8 cellular contexts compared by ENCODE assay signal in the genomic region with DNA sequence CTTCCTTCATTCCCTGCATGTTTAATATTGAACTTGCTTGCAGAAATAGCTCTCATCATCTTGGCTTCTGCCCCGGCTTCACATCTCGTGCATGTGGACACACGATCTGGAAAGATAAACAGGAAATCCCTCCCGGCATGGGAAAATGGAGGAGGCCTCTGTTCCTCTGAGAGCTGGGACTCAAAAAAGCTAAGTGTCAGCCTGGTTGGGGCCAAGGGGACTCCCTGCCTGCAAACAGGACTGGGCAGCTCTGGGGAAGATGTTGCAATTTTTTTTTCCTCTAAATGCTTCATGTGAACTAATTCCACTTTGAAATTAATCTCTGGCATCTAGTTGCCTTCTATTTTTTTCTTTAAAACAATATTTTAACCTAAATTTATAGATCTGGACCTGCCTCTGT. TPM values are rescaled to one million over a fixed set of nuclear protein-coding genes. Genes with fewer than 3 reads are reported as not detected.
DNase-seq lines count a peak whose midpoint lies in the region; ATAC-seq and TF ChIP-seq lines count a peak whose summit lies in the region.

No MANE protein-coding gene starts in this region.

- H3K9ac ChIP-seq in smooth muscle cell (ENCODE audit: low read depth), result no peak overlapping the region

- H4K20me1 ChIP-seq in smooth muscle cell (ENCODE audit: low read depth), result no peaks in the 10 kb centered on the region

- peak; percentile 61 for DNase-seq in HFFc6
- peak; percentile 52 to 76 for DNase-seq in SJCRH30
- DNase-seq in heart right ventricle, result peak; percentile 62 to 82
- DNase-seq in smooth muscle cell (lab: John Stamatoyannopoulos, UW; ENCODE audit: unreplicated experiment), result peak; percentile 20
- DNase-seq in GM20000 (ENCODE audit: low spot score), result no peak
- no peak for DNase-seq in effector CD4-positive, alpha-beta T cell
- no peak for DNase-seq in NK-92 (lab: John Stamatoyannopoulos, UW; ENCODE audit: unreplicated experiment)

- peak overlapping the region; percentile 61 for H2AFZ ChIP-seq in smooth muscle cell (ENCODE audit: low read depth)

- H3K9me3 ChIP-seq in SJCRH30 (replicated peaks) (no peaks in the 10 kb centered on the region), heart right ventricle (no peaks in the 10 kb centered on the region), smooth muscle cell (replicated peaks; ENCODE audit: low read depth) (no peaks in the 10 kb centered on the region)

- peaks cover 2% of the 10 kb centered on the region; the same call in 1 of the 2 replicates for H3K27me3 Mint-ChIP-seq in HFFc6 (ENCODE audit: insufficient read depth)

- no peaks in the 10 kb centered on the region for H3K9me3 Mint-ChIP-seq in HFFc6

- intact Hi-C loops in heart right ventricle (cut with DNase I), result no loop called here

- peak overlapping the region; percentile 2; the same call in 1 of the 2 replicates for H3K4me3 Mint-ChIP-seq in HFFc6

- no peaks in the 10 kb centered on the region for H3K36me3 Mint-ChIP-seq in HFFc6 (ENCODE audit: low read depth)

- no peaks in the 10 kb centered on the region for H3K27me3 ChIP-seq in SJCRH30
- peaks cover 0 to 6% (median 0%) of the 10 kb centered on the region in 7 donors for H3K27me3 ChIP-seq in heart right ventricle
- H3K27me3 ChIP-seq in smooth muscle cell (ENCODE audit: low read depth), result no peaks in the 10 kb centered on the region

- H3K27ac Mint-ChIP-seq in HFFc6, result peak overlapping the region; percentile 76

- no peaks in the 10 kb centered on the region for H3K36me3 ChIP-seq in SJCRH30
- no peaks in the 10 kb centered on the region for H3K36me3 ChIP-seq in heart right ventricle
- no peaks in the 10 kb centered on the region for H3K36me3 ChIP-seq in smooth muscle cell (ENCODE audit: low read depth)

- WGBS in heart right ventricle, 2 donors, result 9 to 13% methylated on average over 4 of the region's 4 CpGs
- 6% methylated on average over 4 of the region's 4 CpGs for WGBS in smooth muscle cell (ENCODE audit: low lambda C conversion rate)

- TF ChIP-seq CTCF in HFFc6 (IDR thresholded peaks at IDR 0.05) (no peak), heart right ventricle (IDR thresholded peaks at IDR 0.05) (no peak), smooth muscle cell (IDR thresholded peaks at IDR 0.05; ENCODE audit: borderline replicate concordance, insufficient read depth, poor library complexity, severe bottlenecking) (no peak), GM20000 (IDR thresholded peaks at IDR 0.05; ENCODE audit: extremely low read depth, missing control alignments) (no peak)

- peaks cover 50% of the 10 kb centered on the region for H3K4me1 Mint-ChIP-seq in HFFc6 (ENCODE audit: low read depth)

- peaks cover 19% of the 10 kb centered on the region for H3K4me1 ChIP-seq in SJCRH30
- H3K4me1 ChIP-seq in heart right ventricle, result peaks cover 3 to 58% (median 42%) of the 10 kb centered on the region in 9 donors
- H3K4me1 ChIP-seq in smooth muscle cell (ENCODE audit: low read depth), result peaks cover 4% of the 10 kb centered on the region

- no peak overlapping the region for H3K27ac ChIP-seq in SJCRH30
- H3K27ac ChIP-seq in heart right ventricle, result peak overlapping the region in 5 of 10 donors; percentile 13 to 45 (median 26)
- peak overlapping the region; percentile 11 for H3K27ac ChIP-seq in smooth muscle cell (ENCODE audit: low read depth)

- H3F3A ChIP-seq in smooth muscle cell (ENCODE audit: low read depth), result peaks cover 13% of the 10 kb centered on the region

- no peak overlapping the region for H3K4me3 ChIP-seq in SJCRH30
- no peak overlapping the region for H3K4me3 ChIP-seq in heart right ventricle
- H3K4me3 ChIP-seq in smooth muscle cell, result no peak overlapping the region

- ATAC-seq in heart right ventricle (peak in 7 of 8 donors; percentile 84 to 91 (median 89)), HG03439 (IDR thresholded peaks at IDR 0.05; ENCODE audit: unreplicated experiment) (no peak)

- H3K79me2 ChIP-seq in smooth muscle cell (ENCODE audit: low read depth), result no peaks in the 10 kb centered on the region

- peak overlapping the region; percentile 46 for H3K4me2 ChIP-seq in smooth muscle cell

RNA-seq across cellular contexts. Expression of a gene that starts 24.8 kb away (rescaled TPM):
- 10 to 100 TPM; 36.3 to 56.9 (median 43.1) TPM for total RNA-seq in HFFc6 (2021; fragmentation: NEBNext Ultra II Directional; extraction: Animal tissue kit (Norgen Biotek cat#: 25700))
- 3.5 and 3.6 TPM in 2 replicates for total RNA-seq in SJCRH30 (2014; rRNA removed; shearing (Covaris generic))
- total RNA-seq in heart right ventricle (10 to 100 TPM; 11.5 to 30.6 (median 13.8) TPM), smooth muscle cell (26.4 and 27.5 TPM in 2 replicates)
- polyA plus RNA-seq in heart right ventricle (1 to 10 TPM; 5.0 to 5.2 TPM), smooth muscle cell (16.4 and 19.4 TPM in 2 replicates)

RNA-seq across cellular contexts. Expression of a gene that starts 29.4 kb away (rescaled TPM):
- total RNA-seq in HFFc6 (2021; fragmentation: NEBNext Ultra II Directional; extraction: Animal tissue kit (Norgen Biotek cat#: 25700)), result not detected
- total RNA-seq in SJCRH30 (2014; rRNA removed; shearing (Covaris generic)), result 10.6 and 11.3 TPM in 2 replicates
- 1 to 10 TPM in 3 of 10 donors, under 1 TPM in 7; 0.20 to 1.3 (median 0.69) TPM for total RNA-seq in heart right ventricle
- polyA plus RNA-seq in heart right ventricle, result under 1 TPM; 0.41 to 0.51 TPM
- 2.0 and 2.2 TPM in 2 replicates for total RNA-seq in smooth muscle cell
- polyA plus RNA-seq in smooth muscle cell, result 3.9 and 4.0 TPM in 2 replicates

Comparison
In these comparisons a context has a peak if more than half of its experiments do, and no peak if none do; other contexts are left out.
1. DNase-seq: peak in HFFc6 (single experiment), SJCRH30 (2 of 2), heart right ventricle (2 of 2) and smooth muscle cell (single experiment); none in GM20000 (single experiment), effector CD4-positive, alpha-beta T cell (single experiment) and NK-92 (single experiment).